In genomic region chr15:75109021-75109690, GRCh38 we compare ENCODE assay signal across 13 cellular contexts.
A peak's percentile ranks its signal among the peaks of the same experiment; 100 is the strongest.
DNase-seq lines count a peak whose midpoint lies in the region; ATAC-seq and TF ChIP-seq lines count a peak whose summit lies in the region.
"Had no signal": no experiment of that assay in that cellular context is flagged by ENCODE, and none has a peak within 500 bp of the region (broad histone marks: within the 10 kb centered on the region; RNA-seq: fewer than 3 reads in every experiment).

No MANE protein-coding gene starts in this region.

- peaks cover 17% of the 10 kb centered on the region for H3K27me3 Mint-ChIP-seq in activated CD4-positive, alpha-beta T cell treated with anti-CD3 and anti-CD28 coated beads, Interleukin-2, amount 10 ng/mL, durations not matched to agents 7 days and 5 days
- H3K27me3 Mint-ChIP-seq in chondrocyte (ENCODE audit: low read depth), result no peaks in the 10 kb centered on the region

- peak overlapping the region; percentile 70 for H3K4me2 ChIP-seq in PC-9
- H3K4me2 ChIP-seq in smooth muscle cell, result peak overlapping the region; percentile 41

- H3K9me2 ChIP-seq in PC-9 (ENCODE audit: insufficient read depth), result no peaks in the 10 kb centered on the region

- POLR2A ChIA-PET in activated CD4-positive, alpha-beta T cell treated with anti-CD3 and anti-CD28 coated beads, Interleukin-2, amount 10 ng/mL, durations not matched to agents 7 days and 5 days (lab: Charles Lee), result interaction anchor here (0.7 kb wide), 1 partner anchor 9 kb away, joined by 4 read pairs; no protein-coding TSS in a partner anchor
- POLR2A ChIA-PET in PC-9 (lab: Charles Lee; ENCODE audit: unreplicated experiment), result interaction anchor here (1.0 kb wide), 1 partner anchor 92 kb away, joined by 6 read pairs; the partner anchor contains the start of gene C15orf39

- DNase-seq in activated CD4-positive, alpha-beta T cell treated with anti-CD3 and anti-CD28 coated beads, Interleukin-2, amount 10 ng/mL, durations not matched to agents 7 days and 5 days, result no peak
- DNase-seq in activated CD4-positive, alpha-beta T cell treated with anti-CD3 and anti-CD28 coated beads for 48 hours, result no peak
- DNase-seq in PC-9 (no peak), chondrocyte (ENCODE audit: low spot score) (no peak), smooth muscle cell (lab: John Stamatoyannopoulos, UW; ENCODE audit: unreplicated experiment) (no peak), aorta (no peak)
- DNase-seq: NCI-H1048, NCI-H2227 treated with DMSO at 0.1 percent for 48 hours had no signal

- ATAC-seq in aorta (ENCODE audit: low FRiP score), result no peak
- no peak for ATAC-seq in GM18519 (IDR thresholded peaks at IDR 0.05; ENCODE audit: low FRiP score, unreplicated experiment)
- ATAC-seq in GM21390 (IDR thresholded peaks at IDR 0.05; ENCODE audit: unreplicated experiment), result no peak
- ATAC-seq: left lobe of liver had no signal

- no peak for TF ChIP-seq CTCF in PC-9 (conservative IDR thresholded peaks at IDR 0.05)
- TF ChIP-seq CTCF in chondrocyte (IDR thresholded peaks at IDR 0.05), result no peak
- TF ChIP-seq CTCF in smooth muscle cell (IDR thresholded peaks at IDR 0.05; ENCODE audit: borderline replicate concordance, insufficient read depth, poor library complexity, severe bottlenecking), result no peak

- H3K4me3 Mint-ChIP-seq in activated CD4-positive, alpha-beta T cell treated with anti-CD3 and anti-CD28 coated beads, Interleukin-2, amount 10 ng/mL, durations not matched to agents 7 days and 5 days, result peak overlapping the region; percentile 28
- H3K4me3 Mint-ChIP-seq in chondrocyte (ENCODE audit: unreplicated experiment), result no peak overlapping the region

- H3K9me3 ChIP-seq in PC-9 (ENCODE audit: insufficient read depth, low read depth), result no peaks in the 10 kb centered on the region; the same call in 1 of the 2 replicates
- H3K9me3 ChIP-seq in smooth muscle cell (replicated peaks; ENCODE audit: low read depth), result no peaks in the 10 kb centered on the region
- H3K9me3 ChIP-seq in aorta (ENCODE audit: control insufficient read depth, low read length), result no peaks in the 10 kb centered on the region
- H3K9me3 ChIP-seq: transverse colon had no signal

- H2AFZ ChIP-seq in PC-9, result no peak overlapping the region
- no peak overlapping the region for H2AFZ ChIP-seq in smooth muscle cell (ENCODE audit: low read depth)

- H3K36me3 Mint-ChIP-seq in activated CD4-positive, alpha-beta T cell treated with anti-CD3 and anti-CD28 coated beads, Interleukin-2, amount 10 ng/mL, durations not matched to agents 7 days and 5 days (ENCODE audit: low read depth), result peaks cover 14% of the 10 kb centered on the region
- H3K36me3 Mint-ChIP-seq in chondrocyte (ENCODE audit: low read depth), result peaks cover 3% of the 10 kb centered on the region

- no peak overlapping the region for H3K9ac ChIP-seq in smooth muscle cell (ENCODE audit: low read depth)

- H4K20me1 ChIP-seq in PC-9 (ENCODE audit: insufficient read depth) (no peaks in the 10 kb centered on the region), smooth muscle cell (ENCODE audit: low read depth) (peaks cover 4% of the 10 kb centered on the region)

- CTCF ChIA-PET in activated CD4-positive, alpha-beta T cell treated with anti-CD3 and anti-CD28 coated beads, Interleukin-2, amount 10 ng/mL, durations not matched to agents 7 days and 5 days (lab: Charles Lee), result interaction anchor here (0.9 to 2.3 kb wide), 9 partner anchors 8 to 322 kb away, joined by 3 to 7 read pairs (median 4); partner anchors contain the start of gene C15orf39
- CTCF ChIA-PET in PC-9 (lab: Charles Lee), result no interaction called here

- H3K79me2 ChIP-seq in PC-9 (ENCODE audit: low read depth) (no peaks in the 10 kb centered on the region), smooth muscle cell (ENCODE audit: low read depth) (no peaks in the 10 kb centered on the region)

- H3K4me3 ChIP-seq in PC-9 (no peak overlapping the region), smooth muscle cell (no peak overlapping the region), aorta (ENCODE audit: low read length in 2 of 2) (no peak overlapping the region)
- H3K4me3 ChIP-seq: heart left ventricle, transverse colon had no signal

- no peaks in the 10 kb centered on the region for H3K27me3 ChIP-seq in PC-9 (ENCODE audit: insufficient read depth, low read depth)
- H3K27me3 ChIP-seq in smooth muscle cell (ENCODE audit: low read depth), result no peaks in the 10 kb centered on the region
- H3K27me3 ChIP-seq in aorta (ENCODE audit: control insufficient read depth in 1 of 2, insufficient read depth in 2 of 2, low read length in 1 of 2), result no peaks in the 10 kb centered on the region
- H3K27me3 ChIP-seq: heart left ventricle, transverse colon had no signal

- H3K27ac ChIP-seq in PC-9 (peak overlapping the region; percentile 99), smooth muscle cell (ENCODE audit: low read depth) (no peak overlapping the region), aorta (ENCODE audit: low read depth in 1 of 2, low read length in 2 of 2) (no peak overlapping the region)

- H3K36me3 ChIP-seq in PC-9 (ENCODE audit: low read depth) (no peaks in the 10 kb centered on the region), smooth muscle cell (ENCODE audit: low read depth) (no peaks in the 10 kb centered on the region), aorta (ENCODE audit: control insufficient read depth in 1 of 2, insufficient read depth in 2 of 2, low read length in 1 of 2) (no peaks in the 10 kb centered on the region)
- H3K36me3 ChIP-seq: heart left ventricle, transverse colon had no signal

- peak overlapping the region; percentile 83 for H3K27ac Mint-ChIP-seq in activated CD4-positive, alpha-beta T cell treated with anti-CD3 and anti-CD28 coated beads, Interleukin-2, amount 10 ng/mL, durations not matched to agents 7 days and 5 days
- peak overlapping the region; percentile 97 for H3K27ac Mint-ChIP-seq in chondrocyte (ENCODE audit: unreplicated experiment)

- intact Hi-C loops in PC-9 (cut with micrococcal nuclease; ENCODE audit: unreplicated experiment) (no loop called here), aorta (cut with DNase I) (no loop called here)

- H3K9me3 Mint-ChIP-seq in activated CD4-positive, alpha-beta T cell treated with anti-CD3 and anti-CD28 coated beads, Interleukin-2, amount 10 ng/mL, durations not matched to agents 7 days and 5 days, result peaks cover 9% of the 10 kb centered on the region
- peaks cover 8% of the 10 kb centered on the region for H3K9me3 Mint-ChIP-seq in chondrocyte (ENCODE audit: low read depth)

- BruUV-seq in PC-9 (replicated peaks; lab: Mats Ljungman, UMichigan), result no TSS peak

- 84% methylated on average over 15 of the region's 16 CpGs for WGBS in smooth muscle cell (ENCODE audit: low lambda C conversion rate)
- WGBS in aorta, 2 donors, result 94 to 97% methylated on average over 16 of the region's 16 CpGs

- H3K4me1 ChIP-seq in PC-9 (replicated peaks; ENCODE audit: insufficient read depth), result peaks cover 85% of the 10 kb centered on the region
- peaks cover 11% of the 10 kb centered on the region for H3K4me1 ChIP-seq in smooth muscle cell (ENCODE audit: low read depth)
- H3K4me1 ChIP-seq in aorta (ENCODE audit: control insufficient read depth in 1 of 2, insufficient read depth in 2 of 2, low read length in 2 of 2), result no peaks in the 10 kb centered on the region

- peaks cover 44% of the 10 kb centered on the region for H3F3A ChIP-seq in PC-9 (ENCODE audit: insufficient read depth, low read depth)
- peaks cover 4% of the 10 kb centered on the region for H3F3A ChIP-seq in smooth muscle cell (ENCODE audit: low read depth)

- H3K4me1 Mint-ChIP-seq in activated CD4-positive, alpha-beta T cell treated with anti-CD3 and anti-CD28 coated beads, Interleukin-2, amount 10 ng/mL, durations not matched to agents 7 days and 5 days, result peaks cover 47% of the 10 kb centered on the region
- peaks cover 47% of the 10 kb centered on the region for H3K4me1 Mint-ChIP-seq in chondrocyte (ENCODE audit: low read depth)
